8 cellular contexts compared by ENCODE assay signal in the genomic region with DNA sequence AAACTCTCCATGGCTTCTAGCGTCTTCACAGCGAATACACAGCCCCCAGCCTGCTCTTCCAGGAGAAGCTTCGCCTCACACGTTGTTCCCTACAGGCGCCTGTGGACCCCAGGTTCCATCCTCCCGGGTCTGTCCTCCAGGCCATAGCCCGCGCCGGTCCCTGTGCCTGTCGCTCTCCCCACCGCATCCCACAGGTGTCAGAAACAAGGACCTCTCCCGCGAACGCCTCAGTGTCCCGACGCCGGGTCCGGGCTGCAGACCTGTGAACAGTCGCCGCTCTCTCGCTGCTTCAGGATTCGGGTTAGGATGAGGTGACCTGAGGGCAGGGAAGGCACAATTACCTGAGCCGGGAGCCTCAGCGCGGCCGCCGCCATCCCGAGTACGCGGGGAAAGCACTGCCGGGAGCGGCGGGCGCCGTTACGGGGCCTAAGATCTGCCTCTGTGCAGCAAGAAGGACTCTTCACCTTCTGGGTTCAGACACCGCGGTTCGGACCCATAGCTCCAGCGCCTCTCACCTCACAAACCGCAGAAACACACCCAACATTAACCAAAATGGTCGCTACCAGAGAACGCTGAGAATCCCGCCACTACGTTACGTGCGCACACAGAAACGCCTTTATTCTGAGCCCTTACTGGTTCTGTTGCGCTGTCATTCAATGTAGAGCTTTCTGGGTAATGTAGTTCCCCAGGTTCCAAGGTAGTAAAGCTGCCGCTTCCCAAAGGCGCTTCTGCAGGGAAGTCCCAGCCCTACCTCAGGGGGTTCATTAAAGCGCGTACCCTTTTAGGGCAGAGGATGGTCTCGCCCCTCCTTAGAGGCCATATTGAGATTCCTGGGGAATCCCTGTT. TPM values are rescaled to one million over a fixed set of nuclear protein-coding genes. Genes with fewer than 3 reads are reported as not detected.
A peak's percentile ranks its signal among the peaks of the same experiment; 100 is the strongest.
DNase-seq lines count a peak whose midpoint lies in the region; ATAC-seq and TF ChIP-seq lines count a peak whose summit lies in the region.

A gene (minus strand): TSS at position 583 of the 846 bp plus-strand sequence. CDS start 1,580 bp downstream, outside the sequence.

- DNase-seq in Ammon's horn (ENCODE audit: low spot score) (peak; percentile 93), H7 (peak; percentile 86), T-helper 9 cell (peak; percentile 12), iPS-NIHi7 (ENCODE audit: extremely low spot score) (peak; percentile 82), sigmoid colon (peak; percentile 75)
- DNase-seq in central memory CD8-positive, alpha-beta T cell (ENCODE audit: low spot score in 2 of 2): peak in 1 of 2 donors; percentile 9

- peaks cover 10% of the 10 kb centered on the region for H3K36me3 ChIP-seq in H7 (replicated peaks; ENCODE audit: control insufficient read depth, insufficient read depth, low read length)
- H3K36me3 ChIP-seq in sigmoid colon: peaks cover 0 to 21% (median 2%) of the 10 kb centered on the region in 4 donors

- no peak for TF ChIP-seq CTCF in sigmoid colon (IDR thresholded peaks at IDR 0.05)

- H3K27ac Mint-ChIP-seq in central memory CD8-positive, alpha-beta T cell (ENCODE audit: low read depth): peak within 1 kb of the TSS; percentile 82

- peak; percentile 60 for ATAC-seq in central memory CD8-positive, alpha-beta T cell (replicated peaks; ENCODE audit: extremely low read depth, poor library complexity, severe bottlenecking)
- ATAC-seq in SK-N-SH treated with all-trans-retinoic acid at 6 μM for 48 hours: no peak
- no peak for ATAC-seq in GM21528 (IDR thresholded peaks at IDR 0.05; ENCODE audit: low FRiP score, unreplicated experiment)

- peaks cover 0 to 8% (median 7%) of the 10 kb centered on the region in 4 donors for H3K4me1 ChIP-seq in sigmoid colon

- H3K4me3 Mint-ChIP-seq in central memory CD8-positive, alpha-beta T cell: peak within 1 kb of the TSS; percentile 78

- peak within 1 kb of the TSS; percentile 76 to 81 (median 79) for H3K27ac ChIP-seq in sigmoid colon

- no peak for TF ChIP-seq POLR2A in sigmoid colon (IDR thresholded peaks at IDR 0.05)

- H3K4me3 ChIP-seq in H7 (ENCODE audit: insufficient read depth, low read depth, low read length) (peak within 1 kb of the TSS; percentile 72), sigmoid colon (peak within 1 kb of the TSS; percentile 59 to 80 (median 72))

- H3K27me3 Mint-ChIP-seq in central memory CD8-positive, alpha-beta T cell: no peaks in the 10 kb centered on the region

- peaks cover 1% of the 10 kb centered on the region for H3K36me3 Mint-ChIP-seq in central memory CD8-positive, alpha-beta T cell (ENCODE audit: insufficient read depth)

- H3K27me3 ChIP-seq in H7 (ENCODE audit: control insufficient read depth, insufficient read depth, low read length) (no peaks in the 10 kb centered on the region; the same call in 1 of the 2 replicates), sigmoid colon (no peaks in the 10 kb centered on the region)

- intact Hi-C loops in sigmoid colon (cut with DNase I): no loop called here

- TF ChIP-seq EP300 in sigmoid colon (IDR thresholded peaks at IDR 0.05): no peak

- no peaks in the 10 kb centered on the region for H3K4me1 Mint-ChIP-seq in central memory CD8-positive, alpha-beta T cell

- peaks cover 29% of the 10 kb centered on the region for H3K9me3 Mint-ChIP-seq in central memory CD8-positive, alpha-beta T cell

- 6 to 24% methylated on average over 54 of the region's 54 CpGs for WGBS in sigmoid colon, 2 donors

- H3K9me3 ChIP-seq in sigmoid colon: peaks cover 0 to 37% (median 11%) of the 10 kb centered on the region in 4 donors

TF ChIP-seq in SK-N-SH treated with all-trans-retinoic acid at 6 μM for 48 hours, 23 proteins besides CTCF, POLR2A, EP300 and RAD21:
- TF ChIP-seq OSR1 (CRISPR knock-in tag; IDR thresholded peaks at IDR 0.05) (no peak), PPARA (CRISPR knock-in tag; IDR thresholded peaks at IDR 0.05; ENCODE audit: borderline replicate concordance) (no peak)

RNA-seq across cellular contexts. Expression of the gene that starts here (rescaled TPM):
- total RNA-seq in H7 (2014; rRNA removed; shearing (Covaris generic)): 5.7 and 6.0 TPM in 2 replicates
- total RNA-seq in sigmoid colon: 10 to 100 TPM in 3 of 4 donors, 1 to 10 TPM in 1; 8.3 to 12.5 (median 10.8) TPM
- polyA plus RNA-seq in sigmoid colon: 1 to 10 TPM in 1 of 3 donors, under 1 TPM in 1, not detected in 1; 0.60 to 2.7 TPM
